Comparison of ENCODE assay signal across 29 cellular contexts in genomic region chr19:2120821-2121220, GRCh38. TPM values are rescaled to one million over a fixed set of nuclear protein-coding genes. Genes with fewer than 3 reads are reported as not detected.
"Had no signal": no experiment of that assay in that cellular context is flagged by ENCODE, and none has a peak within 500 bp of the region (broad histone marks: within the 10 kb centered on the region; RNA-seq: fewer than 3 reads in every experiment).

No MANE protein-coding gene starts in this region.

- H3K4me2 ChIP-seq: hepatocyte had no signal

- ATAC-seq: gastroesophageal sphincter; stimulated activated effector memory CD8-positive, alpha-beta T cell treated with anti-CD3 and anti-CD28 coated beads, Interleukin-12 subunit alpha, Interleukin-12 subunit beta, amount 100 ng/mL, for 72 hours had no signal

- H3K9me3 Mint-ChIP-seq: activated CD4-positive, alpha-beta memory T cell treated with anti-CD3 and anti-CD28 coated beads for 36 hours; activated CD4-positive, alpha-beta T cell treated with anti-CD3 and anti-CD28 coated beads, Interleukin-2, amount 10 ng/mL, durations not matched to agents 24 days and 14 days; activated naive CD4-positive, alpha-beta T cell treated with anti-CD3 and anti-CD28 coated beads for 36 hours; activated naive CD8-positive, alpha-beta T cell treated with anti-CD3 and anti-CD28 coated beads, Interleukin-2, amount 10 ng/mL, durations not matched to agents 7 days and 5 days; activated T-helper 1 cell treated with anti-CD3 and anti-CD28 coated beads, Interleukin-12 subunit alpha, Interleukin-12 subunit beta, Interleukin-2, Interleukin-4 antibody, amounts not matched to agents 30 ng/mL and 10 ng/mL and 1 ng/mL, durations not matched to agents 14 hours and 24 hours and 36 hours; brain; nephron progenitor cell; stimulated activated effector memory CD8-positive, alpha-beta T cell treated with anti-CD3 and anti-CD28 coated beads, Interleukin-12 subunit alpha, Interleukin-12 subunit beta, amount 100 ng/mL, for 72 hours; stimulated activated naive CD8-positive, alpha-beta T cell treated with anti-CD3 and anti-CD28 coated beads, Interleukin-15, Interleukin-2, amounts not matched to agents 100 ng/mL and 50 ng/mL, for 24 hours had no signal

- FAIRE-seq: endothelial cell of umbilical vein, small intestine, urothelium cell line had no signal

- H3K27ac ChIP-seq: ascending aorta, gastroesophageal sphincter, hepatocyte, left ventricle myocardium inferior, ovary, sigmoid colon, thoracic aorta had no signal

- H3K4me3 ChIP-seq: ascending aorta, gastroesophageal sphincter, hepatocyte, left ventricle myocardium inferior, lung, ovary, sigmoid colon, thoracic aorta had no signal

- H3K27ac Mint-ChIP-seq: activated CD4-positive, alpha-beta memory T cell treated with anti-CD3 and anti-CD28 coated beads for 36 hours; activated CD4-positive, alpha-beta T cell treated with anti-CD3 and anti-CD28 coated beads, Interleukin-2, amount 10 ng/mL, durations not matched to agents 24 days and 14 days; activated naive CD4-positive, alpha-beta T cell treated with anti-CD3 and anti-CD28 coated beads for 36 hours; activated naive CD8-positive, alpha-beta T cell treated with anti-CD3 and anti-CD28 coated beads, Interleukin-2, amount 10 ng/mL, durations not matched to agents 7 days and 5 days; activated T-helper 1 cell treated with anti-CD3 and anti-CD28 coated beads, Interleukin-12 subunit alpha, Interleukin-12 subunit beta, Interleukin-2, Interleukin-4 antibody, amounts not matched to agents 30 ng/mL and 10 ng/mL and 1 ng/mL, durations not matched to agents 14 hours and 24 hours and 36 hours; brain; nephron progenitor cell; progenitor cell of endocrine pancreas; stimulated activated effector memory CD8-positive, alpha-beta T cell treated with anti-CD3 and anti-CD28 coated beads, Interleukin-12 subunit alpha, Interleukin-12 subunit beta, amount 100 ng/mL, for 72 hours; stimulated activated naive CD8-positive, alpha-beta T cell treated with anti-CD3 and anti-CD28 coated beads, Interleukin-15, Interleukin-2, amounts not matched to agents 100 ng/mL and 50 ng/mL, for 24 hours had no signal

- H3K27me3 ChIP-seq: ascending aorta, gastroesophageal sphincter, hepatocyte, ovary, sigmoid colon had no signal

- H2AFZ ChIP-seq: hepatocyte had no signal

- H3K9me3 ChIP-seq: ascending aorta, gastroesophageal sphincter, left ventricle myocardium inferior, ovary, sigmoid colon, thoracic aorta had no signal

- H3K36me3 ChIP-seq: ovary had no signal

- DNase-seq: activated CD4-positive, alpha-beta memory T cell treated with anti-CD3 and anti-CD28 coated beads for 36 hours; activated CD4-positive, alpha-beta T cell treated with anti-CD3 and anti-CD28 coated beads, Interleukin-2, amount 10 ng/mL, durations not matched to agents 24 days and 14 days; activated CD4-positive, CD25-positive, alpha-beta regulatory T cell treated with anti-CD3 and anti-CD28 coated beads, Interleukin-2, amount 50 U/mL, for 72 hours; activated CD8-positive, alpha-beta memory T cell treated with anti-CD3 and anti-CD28 coated beads, Interleukin-2, amount 50 U/mL, for 4 hours; activated effector memory CD4-positive, alpha-beta T cell treated with anti-CD3 and anti-CD28 coated beads, Interleukin-2, amount 50 U/mL, for 16 hours; activated naive CD4-positive, alpha-beta T cell treated with anti-CD3 and anti-CD28 coated beads for 36 hours; activated naive CD8-positive, alpha-beta T cell treated with anti-CD3 and anti-CD28 coated beads, Interleukin-2, amount 10 ng/mL, durations not matched to agents 7 days and 5 days; activated T-cell treated with anti-CD3 and anti-CD28 coated beads, Interleukin-2, amount 50 U/mL, for 1 hour; islet precursor cell; left ventricle myocardium inferior; nephron progenitor cell; ovary; sigmoid colon; small intestine; stimulated activated CD4-positive, alpha-beta T cell treated with anti-CD3 and anti-CD28 coated beads, Interleukin-4, amount 100 ng/mL, for 24 hours; T-helper 2 cell; trophoblast cell had no signal

- H3K4me1 ChIP-seq: ascending aorta, gastroesophageal sphincter, left ventricle myocardium inferior, sigmoid colon had no signal

RNA-seq across cellular contexts. Expression of gene IZUMO4, which starts 24.1 kb away (rescaled TPM):
- total RNA-seq: ascending aorta had no signal
